In the genomic region with DNA sequence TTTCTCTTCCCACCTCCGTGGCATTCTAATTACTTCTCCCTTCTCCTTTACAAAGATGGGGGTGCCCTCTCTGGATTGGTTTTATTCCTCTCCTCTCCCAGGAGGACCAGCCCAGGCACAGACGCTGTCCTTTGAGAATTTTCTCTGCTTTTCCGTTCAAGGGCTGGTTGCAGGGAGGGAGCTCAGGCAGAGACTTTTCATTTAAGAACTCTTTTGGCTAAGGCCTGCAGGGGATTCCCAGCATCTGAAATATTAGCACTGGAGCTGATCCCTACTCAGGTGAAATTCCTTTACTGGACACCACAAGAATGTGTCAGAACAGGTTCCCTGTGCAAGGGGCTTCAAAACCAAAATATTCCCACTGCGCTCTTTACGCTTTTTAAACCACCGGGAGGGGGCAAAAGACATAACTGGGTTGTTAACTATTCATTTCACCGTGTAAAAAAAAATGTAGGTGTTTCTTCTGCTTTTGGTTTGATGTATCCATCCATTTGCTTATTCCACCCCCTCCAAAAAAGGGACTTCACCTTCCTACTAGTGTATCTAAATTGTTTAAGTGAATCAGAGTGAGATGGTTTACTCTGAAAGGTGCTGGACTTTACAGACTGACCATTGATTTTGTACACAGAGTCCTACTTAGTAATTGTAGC, we compare ENCODE assay signal across 8 cellular contexts. TPM values are rescaled to one million over a fixed set of nuclear protein-coding genes. Genes with fewer than 3 reads are reported as not detected.
DNase-seq lines count a peak whose midpoint lies in the region; ATAC-seq and TF ChIP-seq lines count a peak whose summit lies in the region.

No MANE protein-coding gene starts in this region.

- intact Hi-C loops in OCI-LY7 (cut with micrococcal nuclease; ENCODE audit: unreplicated experiment) = loop anchor here (2.0 to 10.0 kb wide), 3 partner anchors 142 to 958 kb away; partner anchors contain the start of genes COG4, CYB5B, PDF and SF3B3

- H2AFZ ChIP-seq in OCI-LY7 (ENCODE audit: low read length) = peak overlapping the region; percentile 65; the same call in 1 of the 2 replicates

- BruUV-seq in OCI-LY7 (replicated peaks; lab: Mats Ljungman, UMichigan) = TSS peak; percentile 27

- no peaks in the 10 kb centered on the region for H4K20me1 ChIP-seq in OCI-LY7 (ENCODE audit: insufficient read depth, low read length)

- H3K4me2 ChIP-seq in OCI-LY7 (ENCODE audit: low read length) = peak overlapping the region; percentile 90

- H3K9me2 ChIP-seq in OCI-LY7 (ENCODE audit: insufficient read depth, low read length) = no peaks in the 10 kb centered on the region

- peak overlapping the region; percentile 98 for H3K4me3 ChIP-seq in OCI-LY7 (ENCODE audit: low read depth, low read length, poor library complexity, severe bottlenecking)

- peaks cover 41% of the 10 kb centered on the region for H3K4me1 ChIP-seq in OCI-LY7 (ENCODE audit: insufficient read depth, low read length, poor library complexity, severe bottlenecking)

- POLR2A ChIA-PET in OCI-LY7 (lab: Charles Lee) = interaction anchor here (1.0 kb wide), 1 partner anchor 30 kb away, joined by 3 read pairs; no protein-coding TSS in a partner anchor

- TF ChIP-seq CTCF in OCI-LY7 (conservative IDR thresholded peaks at IDR 0.05; ENCODE audit: low read length) = peak; percentile 68

- no peaks in the 10 kb centered on the region for H3K9me3 ChIP-seq in OCI-LY7 (ENCODE audit: low read length)

- no peak for ATAC-seq in HG02678 (IDR thresholded peaks at IDR 0.05; ENCODE audit: unreplicated experiment)

- H3K27ac ChIP-seq in OCI-LY7 (ENCODE audit: low read depth, low read length, poor library complexity, severe bottlenecking) (peak overlapping the region; percentile 65), caudate nucleus (ENCODE audit: low read depth, low read length) (peak overlapping the region; percentile 98), layer of hippocampus (ENCODE audit: low read depth, low read length) (peak overlapping the region; percentile 97)

- H3K36me3 ChIP-seq in OCI-LY7 (ENCODE audit: insufficient read depth, low read length) = no peaks in the 10 kb centered on the region

- no peaks in the 10 kb centered on the region for H3K27me3 ChIP-seq in layer of hippocampus (ENCODE audit: control insufficient read depth, insufficient read depth, low read length)

- CTCF ChIA-PET in OCI-LY7 (lab: Charles Lee; ENCODE audit: unreplicated experiment) = no interaction called here

- H3K79me2 ChIP-seq in OCI-LY7 (ENCODE audit: insufficient read depth, low read depth, low read length) = peaks cover 70% of the 10 kb centered on the region

- DNase-seq in activated CD4-positive, CD25-positive, alpha-beta regulatory T cell treated with anti-CD3 and anti-CD28 coated beads, Interleukin-2, amount 50 U/mL, for 16 hours (ENCODE audit: low read depth, low spot score) = peak; percentile 10
- DNase-seq in activated CD4-positive, CD25-positive, alpha-beta regulatory T cell treated with anti-CD3 and anti-CD28 coated beads, Interleukin-2, amount 50 U/mL, for 72 hours = no peak
- DNase-seq in OCI-LY7 (ENCODE audit: low spot score) (peak; percentile 54), caudate nucleus (lab: John Stamatoyannopoulos, UW) (peak in 14 of 61 donors; percentile 18 to 72 (median 48)), stromal cell of bone marrow (ENCODE audit: low read depth) (peak; percentile 9), NCI-H187 treated with DMSO at 0.1 percent for 48 hours (lab: John Stamatoyannopoulos, UW) (no peak)

RNA-seq across cellular contexts. Expression of gene NFAT5, which starts 1.4 kb away (rescaled TPM):
- total RNA-seq in OCI-LY7 (2014; rRNA removed; shearing (Covaris generic)) = 6.7 and 9.9 TPM in 2 replicates
- 26.0 and 29.7 TPM in 2 replicates for total RNA-seq in OCI-LY7 (2022)

Comparison
In these comparisons a context has a peak if more than half of its experiments do, and no peak if none do; other contexts are left out.
1. DNase-seq: peak in activated CD4-positive, CD25-positive, alpha-beta regulatory T cell treated with anti-CD3 and anti-CD28 coated beads, Interleukin-2, amount 50 U/mL, for 16 hours (single experiment), OCI-LY7 (single experiment) and stromal cell of bone marrow (single experiment); none in activated CD4-positive, CD25-positive, alpha-beta regulatory T cell treated with anti-CD3 and anti-CD28 coated beads, Interleukin-2, amount 50 U/mL, for 72 hours (single experiment) and NCI-H187 treated with DMSO at 0.1 percent for 48 hours (single experiment).
2. Peak in every context shown above with its lines, with median percentiles within 50 percentile points of each other: H3K27ac ChIP-seq.